In the genomic region with DNA sequence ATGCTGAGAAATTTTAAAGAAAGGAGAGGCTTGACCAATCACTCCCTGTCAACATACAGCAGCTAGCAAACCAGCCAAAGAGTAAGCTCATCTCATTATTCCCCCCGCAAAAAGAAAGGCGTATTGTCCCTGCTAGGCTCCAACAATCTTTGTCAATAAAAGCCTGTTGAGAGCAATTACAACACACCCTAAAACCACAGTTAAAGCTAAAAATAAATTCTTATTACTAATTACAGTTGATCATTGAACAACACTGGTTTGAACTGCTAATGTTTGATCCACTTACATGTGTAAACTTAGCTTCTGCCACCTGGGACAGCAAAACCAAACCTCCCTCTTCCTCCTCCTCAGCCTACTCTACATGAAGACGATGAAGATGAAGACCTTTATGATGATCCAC, we compare ENCODE assay signal across 17 cellular contexts.
"Had no signal": no experiment of that assay in that cellular context is flagged by ENCODE, and none has a peak within 500 bp of the region (broad histone marks: within the 10 kb centered on the region; RNA-seq: fewer than 3 reads in every experiment).

No MANE protein-coding gene starts in this region.

- ATAC-seq: activated CD4-positive, alpha-beta T cell treated with anti-CD3 and anti-CD28 coated beads for 36 hours; activated naive CD4-positive, alpha-beta T cell treated with anti-CD3 and anti-CD28 coated beads, Interleukin-2, amount 50 U/mL, for 72 hours; esophagus mucosa; gastrocnemius medialis; heart right ventricle; mucosa of descending colon; right cardiac atrium had no signal

- DNase-seq: activated CD4-positive, alpha-beta T cell treated with anti-CD3 and anti-CD28 coated beads for 36 hours; activated CD4-positive, alpha-beta T cell treated with anti-CD3 and anti-CD28 coated beads, Interleukin-2, amount 50 U/mL, for 48 hours; activated gamma-delta T cell treated with Interleukin-2 at 50 U/mL for 16 hours; adrenal gland; cerebellar nuclear complex; cortex of kidney; gastrocnemius medialis; heart right ventricle; immature natural killer cell; kidney glomerular epithelial cell; left ventricle myocardium superior; mucosa of descending colon; naive B cell; right cardiac atrium; trophoblast cell had no signal
